ENCODE assay signal across 8 cellular contexts in genomic region chr3:156817931-156818765, GRCh38. TPM values are rescaled to one million over a fixed set of nuclear protein-coding genes. Genes with fewer than 3 reads are reported as not detected.
A peak's percentile ranks its signal among the peaks of the same experiment; 100 is the strongest.
DNase-seq lines count a peak whose midpoint lies in the region; ATAC-seq and TF ChIP-seq lines count a peak whose summit lies in the region.

No MANE protein-coding gene starts in this region.

- peak overlapping the region; percentile 83 for H3K4me3 ChIP-seq in CD8-positive, alpha-beta memory T cell (ENCODE audit: low read length)
- H3K4me3 ChIP-seq in MG63 (peak overlapping the region; percentile 54), breast epithelium (peak overlapping the region in 1 of 3 donors; percentile 72)

- CTCF ChIA-PET in CD8-positive, alpha-beta memory T cell (lab: Charles Lee) = interaction anchor here (0.9 to 1.8 kb wide), 9 partner anchors 9 to 319 kb away, joined by 3 to 12 read pairs (median 4); partner anchors contain the start of gene TIPARP

- no peak for ATAC-seq in GM19328 (IDR thresholded peaks at IDR 0.05; ENCODE audit: unreplicated experiment)

- H3K9me3 ChIP-seq in CD8-positive, alpha-beta memory T cell (ENCODE audit: low read length) = no peaks in the 10 kb centered on the region
- H3K9me3 ChIP-seq in MG63 (no peaks in the 10 kb centered on the region), breast epithelium (no peaks in the 10 kb centered on the region)

- intact Hi-C loops in breast epithelium (cut with DNase I; ENCODE audit: low total_unique reads) = loop anchor here (5.0 kb wide), 1 partner anchor 824 kb away; no protein-coding TSS in a partner anchor

- peaks cover 0 to 2% of the 10 kb centered on the region in 2 donors for H3K27me3 Mint-ChIP-seq in CD8-positive, alpha-beta memory T cell
- peaks cover 13% of the 10 kb centered on the region for H3K27me3 Mint-ChIP-seq in neural crest cell (ENCODE audit: low read depth)

- peaks cover 36 to 44% (median 41%) of the 10 kb centered on the region in 3 donors for H3K4me1 Mint-ChIP-seq in CD8-positive, alpha-beta memory T cell
- H3K4me1 Mint-ChIP-seq in neural crest cell = peaks cover 28% of the 10 kb centered on the region

- no peaks in the 10 kb centered on the region for H3K36me3 ChIP-seq in CD8-positive, alpha-beta memory T cell (ENCODE audit: insufficient read depth, low read length)
- H3K36me3 ChIP-seq in MG63 (no peaks in the 10 kb centered on the region), breast epithelium (no peaks in the 10 kb centered on the region)

- TF ChIP-seq CTCF in breast epithelium (IDR thresholded peaks at IDR 0.05) = no peak
- TF ChIP-seq CTCF in neural crest cell (conservative IDR thresholded peaks at IDR 0.05) = no peak

- no peak overlapping the region for H3K27ac ChIP-seq in CD8-positive, alpha-beta memory T cell (ENCODE audit: low read depth, low read length)
- peak overlapping the region; percentile 90 to 91 for H3K27ac ChIP-seq in breast epithelium

- no peak for TF ChIP-seq POLR2A in breast epithelium (IDR thresholded peaks at IDR 0.05)

- peaks cover 9% of the 10 kb centered on the region for H3K4me1 ChIP-seq in CD8-positive, alpha-beta memory T cell (ENCODE audit: insufficient read depth, low read length)
- no peaks in the 10 kb centered on the region for H3K4me1 ChIP-seq in breast epithelium

- peaks cover 0 to 8% (median 0%) of the 10 kb centered on the region in 3 donors for H3K36me3 Mint-ChIP-seq in CD8-positive, alpha-beta memory T cell
- no peaks in the 10 kb centered on the region for H3K36me3 Mint-ChIP-seq in neural crest cell (ENCODE audit: low read depth)

- no peak for DNase-seq in CD8-positive, alpha-beta memory T cell
- DNase-seq in MG63 = no peak
- DNase-seq in breast epithelium (ENCODE audit: low spot score in 2 of 2) = no peak
- DNase-seq in neural crest cell (ENCODE audit: low read depth, low spot score) = no peak
- no peak for DNase-seq in NCI-H2227 (lab: John Stamatoyannopoulos, UW; ENCODE audit: unreplicated experiment)
- no peak for DNase-seq in KG1 (lab: John Stamatoyannopoulos, UW)
- no peak for DNase-seq in midbrain (lab: John Stamatoyannopoulos, UW)

- H3K4me3 Mint-ChIP-seq in CD8-positive, alpha-beta memory T cell = peak overlapping the region; percentile 95 to 97 (median 95)
- peak overlapping the region; percentile 93 for H3K4me3 Mint-ChIP-seq in neural crest cell

- no peaks in the 10 kb centered on the region for H3K9me3 Mint-ChIP-seq in CD8-positive, alpha-beta memory T cell
- H3K9me3 Mint-ChIP-seq in neural crest cell = no peaks in the 10 kb centered on the region

- H3K27ac Mint-ChIP-seq in CD8-positive, alpha-beta memory T cell = peak overlapping the region in 7 of 8 donors; percentile 48 to 99 (median 97)
- H3K27ac Mint-ChIP-seq in neural crest cell (ENCODE audit: unreplicated experiment) = no peak overlapping the region

- POLR2A ChIA-PET in CD8-positive, alpha-beta memory T cell (lab: Charles Lee) = interaction anchor here (0.7 to 2.0 kb wide), 5 partner anchors 8 to 342 kb away, joined by 3 to 9 read pairs (median 3); partner anchors contain the start of genes CCNL1, LEKR1 and SSR3

- no peaks in the 10 kb centered on the region for H3K27me3 ChIP-seq in CD8-positive, alpha-beta memory T cell (ENCODE audit: insufficient read depth, low read length, poor library complexity, severe bottlenecking)
- H3K27me3 ChIP-seq in MG63 = no peaks in the 10 kb centered on the region
- no peaks in the 10 kb centered on the region for H3K27me3 ChIP-seq in breast epithelium

RNA-seq across cellular contexts. Expression of gene LEKR1, which starts 8.0 kb away (rescaled TPM):
- total RNA-seq in CD8-positive, alpha-beta memory T cell = under 1 TPM; 0.55 to 0.64 TPM
- polyA plus RNA-seq in CD8-positive, alpha-beta memory T cell = 0.56 TPM
- 1.6 TPM in 1 of 2 replicates, not detected in the other for total RNA-seq in MG63 (2014; rRNA removed; shearing (Covaris generic); ENCODE audit: low replicate concordance)
- 1 to 10 TPM; 1.6 to 8.0 (median 2.3) TPM for total RNA-seq in breast epithelium
- 1.1 and 1.8 TPM in 2 replicates for total RNA-seq in neural crest cell
